15 cellular contexts compared by ENCODE assay signal in the genomic region with DNA sequence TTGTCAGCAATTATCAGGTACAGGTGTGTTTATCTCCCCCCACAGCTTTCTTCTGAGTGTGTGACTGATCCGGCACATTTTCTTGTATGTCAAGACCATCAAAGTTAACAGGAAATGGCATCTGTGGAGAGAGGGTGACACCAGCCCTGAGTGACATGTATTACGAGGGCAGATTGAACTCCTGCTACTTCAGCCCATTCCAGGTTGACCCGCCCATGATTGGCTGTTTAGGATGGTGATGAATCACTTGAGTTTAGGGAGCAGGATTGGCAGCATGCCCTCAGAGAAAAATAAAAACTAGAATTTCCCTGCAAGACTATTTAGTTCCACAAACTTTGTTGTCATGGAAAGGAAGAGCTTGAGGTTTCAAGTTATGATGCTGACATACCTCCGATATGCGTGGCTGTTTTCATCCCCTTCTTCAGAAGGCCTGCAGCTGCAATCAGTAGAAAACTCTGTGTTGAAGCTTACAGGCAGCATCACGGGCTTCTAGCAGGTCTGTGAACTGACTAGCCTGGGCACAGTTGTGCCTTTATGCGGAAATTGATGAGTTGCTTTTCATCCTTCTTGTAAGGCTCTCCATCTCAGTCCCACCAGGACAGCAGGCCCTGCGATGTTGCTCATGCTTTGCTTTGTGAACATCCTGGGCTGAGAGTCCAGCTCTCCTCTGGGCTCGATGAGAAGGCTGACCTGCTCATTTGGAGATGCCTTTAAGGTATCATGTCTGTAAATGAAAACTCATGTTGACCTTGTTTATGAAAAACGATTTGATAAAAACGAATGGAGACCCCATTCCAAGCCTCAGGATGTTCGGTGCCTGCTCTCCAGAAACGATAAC. TPM values are rescaled to one million over a fixed set of nuclear protein-coding genes. Genes with fewer than 3 reads are reported as not detected.
DNase-seq lines count a peak whose midpoint lies in the region; ATAC-seq lines count a peak whose summit lies in the region.
"Had no signal": no experiment of that assay in that cellular context is flagged by ENCODE, and none has a peak within 500 bp of the region (broad histone marks: within the 10 kb centered on the region; RNA-seq: fewer than 3 reads in every experiment).

No MANE protein-coding gene starts in this region.

- H2BK5ac ChIP-seq in mesenchymal stem cell (ENCODE audit: low read depth, low read length, poor library complexity, severe bottlenecking), result no peak overlapping the region

- no peaks in the 10 kb centered on the region for H3K27me3 ChIP-seq in mesenchymal stem cell (ENCODE audit: control insufficient read depth in 1 of 2, insufficient read depth in 1 of 2, low read length in 2 of 2)
- H3K27me3 ChIP-seq: BE2C had no signal

- H2BK120ac ChIP-seq in mesenchymal stem cell (ENCODE audit: low read depth, low read length), result no peak overlapping the region

- no peak overlapping the region for H3K18ac ChIP-seq in mesenchymal stem cell (ENCODE audit: low read depth in 1 of 2, low read length in 2 of 2)

- no peaks in the 10 kb centered on the region for H3K9me3 ChIP-seq in mesenchymal stem cell (ENCODE audit: control insufficient read depth, low read length)
- H3K9me3 ChIP-seq: BE2C had no signal

- 86% methylated on average over 13 of the region's 13 CpGs for WGBS in mesenchymal stem cell

- peak overlapping the region; percentile 71 for H3K9ac ChIP-seq in mesenchymal stem cell (ENCODE audit: low read length)

- no peak overlapping the region for H3K4me3 ChIP-seq in mesenchymal stem cell (ENCODE audit: insufficient read depth in 1 of 2, low read depth in 1 of 2, low read length in 2 of 2)

- H3K14ac ChIP-seq in mesenchymal stem cell (ENCODE audit: low read length in 2 of 2), result no peak overlapping the region

- ATAC-seq in HG02623 (IDR thresholded peaks at IDR 0.05; ENCODE audit: unreplicated experiment), result no peak
- ATAC-seq: activated CD4-positive, CD25-positive, alpha-beta regulatory T cell treated with anti-CD3 and anti-CD28 coated beads, Interleukin-2, amount 50 U/mL, for 24 hours had no signal

- H3K4me2 ChIP-seq in mesenchymal stem cell (ENCODE audit: low read length, poor library complexity, severe bottlenecking), result no peak overlapping the region

- H2BK15ac ChIP-seq in mesenchymal stem cell (ENCODE audit: low read depth, poor library complexity, severe bottlenecking), result no peak overlapping the region

- no peak overlapping the region for H2AFZ ChIP-seq in mesenchymal stem cell (ENCODE audit: low read depth, low read length)

- no peak overlapping the region for H3K23ac ChIP-seq in mesenchymal stem cell (ENCODE audit: low read length in 2 of 2)

- H4K91ac ChIP-seq in mesenchymal stem cell (ENCODE audit: low read length), result no peak overlapping the region

- H3K4me1 ChIP-seq in mesenchymal stem cell (ENCODE audit: control insufficient read depth, insufficient read depth, low read depth, low read length), result no peaks in the 10 kb centered on the region
- H3K4me1 ChIP-seq: BE2C had no signal

- no peak overlapping the region for H3K4ac ChIP-seq in mesenchymal stem cell (ENCODE audit: low read depth in 1 of 2, low read length in 2 of 2)

- no peak overlapping the region for H3K27ac ChIP-seq in mesenchymal stem cell (ENCODE audit: low read length, poor library complexity, severe bottlenecking)

- H2AK5ac ChIP-seq in mesenchymal stem cell (ENCODE audit: low read length, severe bottlenecking), result no peak overlapping the region

- peak in 5 of 6 experiments; percentile 5 to 68 (median 45) for DNase-seq in stimulated activated naive CD4-positive, alpha-beta T cell (lab: John Stamatoyannopoulos, UW)
- DNase-seq in stimulated activated naive CD4-positive, alpha-beta T cell treated with Interleukin-2 at 50 U/mL for 16 hours (lab: John Stamatoyannopoulos, UW), result no peak
- DNase-seq in astrocyte of the hippocampus (ENCODE audit: low read depth, low spot score) (peak; percentile 72), mesenchymal stem cell (no peak), activated gamma-delta T cell (lab: John Stamatoyannopoulos, UW) (no peak), 8988T (no peak), OCI-M1 (lab: John Stamatoyannopoulos, UW) (no peak)
- DNase-seq: activated gamma-delta T cell treated with Interleukin-2 at 50 U/mL for 16 hours; BE2C; IMR-90; NCI-H1417 treated with DMSO at 0.1 percent for 48 hours; NCI-H524 treated with DMSO at 0.1 percent for 48 hours; stimulated activated CD4-positive, alpha-beta T cell treated with anti-CD3 and anti-CD28 coated beads, Interleukin-12 subunit alpha, Interleukin-12 subunit beta, amount 100 ng/mL, for 4 hours had no signal

- H4K8ac ChIP-seq in mesenchymal stem cell (ENCODE audit: low read length), result no peak overlapping the region

- no peak overlapping the region for H2BK12ac ChIP-seq in mesenchymal stem cell (ENCODE audit: low read length in 2 of 2)

- H3K79me1 ChIP-seq in mesenchymal stem cell (replicated peaks; ENCODE audit: low read length, poor library complexity, severe bottlenecking), result no peaks in the 10 kb centered on the region

- no peaks in the 10 kb centered on the region for H3K36me3 ChIP-seq in mesenchymal stem cell (ENCODE audit: control insufficient read depth in 1 of 2, insufficient read depth in 2 of 2, low read depth in 1 of 2, low read length in 2 of 2)
- H3K36me3 ChIP-seq: BE2C had no signal

RNA-seq across cellular contexts. Expression of a gene that starts 8.0 kb away (rescaled TPM):
- polyA plus RNA-seq in mesenchymal stem cell (2013, experiment 1 of 2), result 8.8 TPM
- 8.9 TPM for polyA plus RNA-seq in mesenchymal stem cell (2013, experiment 2 of 2)

Comparison
In these comparisons a context has a peak if more than half of its experiments do, and no peak if none do; other contexts are left out.
1. DNase-seq: peak in stimulated activated naive CD4-positive, alpha-beta T cell (5 of 6) and astrocyte of the hippocampus (single experiment); none in stimulated activated naive CD4-positive, alpha-beta T cell treated with Interleukin-2 at 50 U/mL for 16 hours (single experiment), mesenchymal stem cell (single experiment), activated gamma-delta T cell (single experiment), 8988T (single experiment) and OCI-M1 (single experiment).